ENCODE assay signal across 8 cellular contexts in the genomic region with DNA sequence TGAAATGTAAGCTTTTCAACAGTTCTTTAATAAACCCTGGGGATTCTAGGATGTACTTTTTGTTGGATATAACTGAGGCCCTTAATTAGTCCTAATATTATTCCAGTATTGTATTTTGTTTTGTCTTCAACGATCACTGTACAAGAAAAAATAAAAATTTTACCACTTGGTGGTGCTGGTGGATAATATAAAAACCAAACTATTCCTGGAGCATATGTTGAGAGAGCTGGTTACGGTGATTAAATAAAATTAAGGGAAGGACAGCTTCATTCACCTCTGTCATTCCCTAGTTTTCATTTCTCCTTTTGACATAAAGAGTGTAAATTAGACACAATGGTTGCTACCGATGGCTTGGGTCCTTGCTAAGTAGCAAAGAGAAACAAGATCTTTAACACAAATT.
DNase-seq lines count a peak whose midpoint lies in the region; ATAC-seq, FAIRE-seq and TF ChIP-seq lines count a peak whose summit lies in the region.

No MANE protein-coding gene starts in this region.

- POLR2A ChIA-PET in HCT116 (lab: Charles Lee): no interaction called here
- POLR2A ChIA-PET in GM12878 (lab: Charles Lee): no interaction called here

- in situ Hi-C loops in GM12878 (cut with MboI): no loop called here

- H3K9ac ChIP-seq in HCT116 (ENCODE audit: low read length): no peak overlapping the region
- H3K9ac ChIP-seq in GM12878 (ENCODE audit: control insufficient read depth, insufficient read depth, low read length): no peak overlapping the region

- H3K36me3 ChIP-seq in HCT116 (ENCODE audit: control insufficient read depth in 1 of 2, insufficient read depth in 2 of 2, low read length in 2 of 2): no peaks in the 10 kb centered on the region
- H3K36me3 ChIP-seq in GM12878 (ENCODE audit: control insufficient read depth in 2 of 2, insufficient read depth in 2 of 2, low read length in 1 of 2): no peaks in the 10 kb centered on the region
- H3K36me3 ChIP-seq in osteoblast (ENCODE audit: insufficient read depth, low read length): no peaks in the 10 kb centered on the region
- H3K36me3 ChIP-seq in body of pancreas (replicated peaks in 1 of 2; ENCODE audit: insufficient read depth in 1 of 2, low read depth in 2 of 2): no peaks in the 10 kb centered on the region

- ATAC-seq in HCT116: peak; percentile 59; the same call in 1 of the 2 replicates
- ATAC-seq in GM12878: no peak
- no peak for ATAC-seq in stimulated activated naive CD8-positive, alpha-beta T cell treated with anti-CD3 and anti-CD28 coated beads, Interleukin-15, Interleukin-2, amounts not matched to agents 100 U/mL and 50 U/mL, for 24 hours
- no peak for ATAC-seq in body of pancreas

- no peaks in the 10 kb centered on the region for H3K4me1 ChIP-seq in HCT116 (ENCODE audit: control insufficient read depth in 1 of 2, insufficient read depth in 2 of 2, low read length in 2 of 2)
- H3K4me1 ChIP-seq in GM12878 (ENCODE audit: control insufficient read depth, insufficient read depth, low read length): no peaks in the 10 kb centered on the region
- H3K4me1 ChIP-seq in osteoblast (ENCODE audit: insufficient read depth, low read length): no peaks in the 10 kb centered on the region
- H3K4me1 ChIP-seq in body of pancreas: no peaks in the 10 kb centered on the region

- 15% methylated on average over 3 of the region's 3 CpGs for WGBS in GM12878 (ENCODE audit: insufficient coverage, insufficient replicate concordance, low lambda C conversion rate, missing lambda C conversion rate)
- WGBS in body of pancreas, 2 donors: 19 to 34% methylated on average over 3 of the region's 3 CpGs

- TF ChIP-seq EP300 in GM12878 (IDR thresholded peaks at IDR 0.05; ENCODE audit: borderline replicate concordance in 1 of 2, control insufficient read depth in 1 of 2, low read depth in 2 of 2, low read length in 2 of 2): no peak

- no peaks in the 10 kb centered on the region for H3K79me2 ChIP-seq in HCT116 (ENCODE audit: insufficient read depth, low read length)
- no peaks in the 10 kb centered on the region for H3K79me2 ChIP-seq in GM12878 (ENCODE audit: control insufficient read depth, insufficient read depth, low read length)
- H3K79me2 ChIP-seq in osteoblast (ENCODE audit: insufficient read depth, low read length): no peaks in the 10 kb centered on the region

- TF ChIP-seq CTCF in HCT116 (IDR thresholded peaks at IDR 0.05 in 2 of 3, conservative IDR thresholded peaks at IDR 0.05 in 1 of 3; ENCODE audit: borderline replicate concordance in 1 of 3, insufficient read depth in 1 of 3, low read depth in 2 of 3, low read length in 2 of 3) (peak in 2 of 3 experiments; percentile 5 to 47; a peak in 3 of 6 replicates), GM12878 (IDR thresholded peaks at IDR 0.05 in 2 of 3, conservative IDR thresholded peaks at IDR 0.05 in 1 of 3; ENCODE audit: control insufficient read depth in 2 of 3, extremely low read depth in 1 of 3, insufficient read depth in 1 of 3, low read depth in 3 of 3, low read length in 3 of 3) (peak in 1 of 3 experiments; percentile 9; a peak in 2 of 6 replicates), osteoblast (IDR thresholded peaks at IDR 0.05; ENCODE audit: extremely low read depth, low read depth, low read length) (peak; percentile 5), body of pancreas (IDR thresholded peaks at IDR 0.05) (peak in 1 of 7 experiments; percentile 40)

- H3K9me2 ChIP-seq in HCT116 (ENCODE audit: insufficient read depth): no peaks in the 10 kb centered on the region; the same call in 1 of the 2 replicates

- H3K27me3 ChIP-seq in HCT116 (ENCODE audit: insufficient read depth, low read length) (no peaks in the 10 kb centered on the region), GM12878 (replicated peaks in 1 of 2; ENCODE audit: control insufficient read depth in 2 of 2, insufficient read depth in 2 of 2, low read length in 1 of 2) (no peaks in the 10 kb centered on the region; a peak in 1 of 4 replicates), osteoblast (ENCODE audit: insufficient read depth, low read length) (no peaks in the 10 kb centered on the region), body of pancreas (no peaks in the 10 kb centered on the region)

- FAIRE-seq in GM12878 (lab: Jason Lieb, UNC) (no peak), H54 (lab: Jason Lieb, UNC) (no peak)

- intact Hi-C loops in HCT116 (cut with micrococcal nuclease) (loop anchor here (1.0 kb wide), 1 partner anchor 344 kb away; no protein-coding TSS in a partner anchor), GM12878 (cut with micrococcal nuclease; ENCODE audit: unreplicated experiment) (loop anchor here (2.0 kb wide), 1 partner anchor 345 kb away; no protein-coding TSS in a partner anchor), body of pancreas (cut with DNase I) (no loop called here)

- RAD21 ChIA-PET in HCT116 (lab: Charles Lee; ENCODE audit: low non-redundant PET in 1 of 2, low total read pairs in 2 of 2, uncharacterized antibody in 2 of 2, unreplicated experiment in 2 of 2): interaction anchor here in 1 of 2 experiments (0.6 kb wide), 1 partner anchor 24 kb away, joined by 3 read pairs; no protein-coding TSS in a partner anchor
- RAD21 ChIA-PET in GM12878 (lab: Charles Lee; ENCODE audit: unreplicated experiment): no interaction called here

- no peaks in the 10 kb centered on the region for H4K20me1 ChIP-seq in HCT116 (ENCODE audit: insufficient read depth)
- no peaks in the 10 kb centered on the region for H4K20me1 ChIP-seq in GM12878 (ENCODE audit: control insufficient read depth, insufficient read depth)
- H4K20me1 ChIP-seq in osteoblast (ENCODE audit: insufficient read depth, low read length): no peaks in the 10 kb centered on the region

- no peak overlapping the region for H3K4me3 ChIP-seq in HCT116 (replicated peaks in 1 of 2; ENCODE audit: low read depth in 1 of 2, low read length in 2 of 2)
- no peak overlapping the region for H3K4me3 ChIP-seq in GM12878
- H3K4me3 ChIP-seq in osteoblast (ENCODE audit: insufficient read depth, low read length): no peak overlapping the region
- H3K4me3 ChIP-seq in body of pancreas: no peak overlapping the region

- BruUV-seq in HCT116 (replicated peaks; lab: Mats Ljungman, UMichigan) (no TSS peak), GM12878 (replicated peaks; lab: Mats Ljungman, UMichigan) (no TSS peak)

- TF ChIP-seq RAD21 in HCT116 (IDR thresholded peaks at IDR 0.05; ENCODE audit: low read depth) (peak; percentile 54), GM12878 (IDR thresholded peaks at IDR 0.05; ENCODE audit: insufficient read depth, low read depth, low read length) (peak; percentile 41; the same call in 1 of the 2 replicates)

- CTCF ChIA-PET in HCT116 (lab: Charles Lee): interaction anchor here (1.0 to 2.0 kb wide), 5 partner anchors 17 to 346 kb away, joined by 3 to 16 read pairs (median 5); no protein-coding TSS in a partner anchor
- CTCF ChIA-PET in GM12878 (lab: Yijun Ruan, JAX): interaction anchor here (0.7 to 1.6 kb wide), 2 partner anchors 11 to 17 kb away, joined by 3 to 4 read pairs; no protein-coding TSS in a partner anchor

- H2AFZ ChIP-seq in HCT116 (ENCODE audit: low read depth, low read length, poor library complexity, severe bottlenecking) (peak overlapping the region; percentile 56), GM12878 (ENCODE audit: control insufficient read depth, low read depth, low read length) (no peak overlapping the region), osteoblast (ENCODE audit: low read length) (no peak overlapping the region)

- H3K4me2 ChIP-seq in HCT116 (ENCODE audit: low read length) (peak overlapping the region; percentile 47; the same call in 1 of the 2 replicates), GM12878 (ENCODE audit: control insufficient read depth, insufficient read depth) (no peak overlapping the region), osteoblast (ENCODE audit: insufficient read depth, low read length) (no peak overlapping the region)

- TF ChIP-seq POLR2A in HCT116 (IDR thresholded peaks at IDR 0.05; ENCODE audit: borderline replicate concordance, extremely low read depth, insufficient read depth, insufficient read length): no peak
- TF ChIP-seq POLR2A in GM12878 (IDR thresholded peaks at IDR 0.05; ENCODE audit: low read depth, low read length): no peak
- no peak for TF ChIP-seq POLR2A in H54 (IDR thresholded peaks at IDR 0.05; ENCODE audit: low read depth, low read length)
- no peak for TF ChIP-seq POLR2A in body of pancreas (IDR thresholded peaks at IDR 0.05)

- no peaks in the 10 kb centered on the region for H3K9me3 ChIP-seq in HCT116 (ENCODE audit: control insufficient read depth in 1 of 2, insufficient read depth in 1 of 2, low read depth in 1 of 2, low read length in 2 of 2)
- no peaks in the 10 kb centered on the region for H3K9me3 ChIP-seq in GM12878 (replicated peaks; ENCODE audit: control insufficient read depth, insufficient read depth, low read length)
- H3K9me3 ChIP-seq in osteoblast (ENCODE audit: low read depth, low read length): no peaks in the 10 kb centered on the region
- no peaks in the 10 kb centered on the region for H3K9me3 ChIP-seq in body of pancreas

- peak; percentile 24 for DNase-seq in HCT116 (ENCODE audit: low read depth, low spot score)
- DNase-seq in NCI-H2107 (lab: John Stamatoyannopoulos, UW): peak; percentile 8
- no peak for DNase-seq in GM12878 (ENCODE audit: low read depth, low spot score)
- no peak for DNase-seq in osteoblast (ENCODE audit: insufficient read length, low spot score, missing footprints)
- no peak for DNase-seq in NCI-H1048 (lab: John Stamatoyannopoulos, UW)
- no peak for DNase-seq in stimulated activated naive CD8-positive, alpha-beta T cell treated with anti-CD3 and anti-CD28 coated beads, Interleukin-15, Interleukin-2, amounts not matched to agents 100 U/mL and 50 U/mL, for 24 hours
- no peak for DNase-seq in H54 (ENCODE audit: insufficient read length, low spot score)
- DNase-seq in body of pancreas: no peak

- H3K27ac ChIP-seq in HCT116 (ENCODE audit: low read depth, low read length) (no peak overlapping the region), GM12878 (ENCODE audit: control insufficient read depth, insufficient read depth) (no peak overlapping the region), osteoblast (ENCODE audit: low read depth, low read length) (no peak overlapping the region), body of pancreas (no peak overlapping the region)

- SMC1A ChIA-PET in GM12878 (lab: Charles Lee; ENCODE audit: uncharacterized antibody, unreplicated experiment): interaction anchor here (0.7 to 1.6 kb wide), 3 partner anchors 64 to 348 kb away, joined by 3 to 5 read pairs (median 4); no protein-coding TSS in a partner anchor

TF ChIP-seq in HCT116, 20 proteins besides CTCF, POLR2A, EP300 and RAD21 (continues in another document):
- TF ChIP-seq YY1 (IDR thresholded peaks at IDR 0.05; ENCODE audit: extremely low read depth, insufficient replicate concordance, low read depth, low read length): no peak

TF ChIP-seq in GM12878, 131 proteins besides CTCF, POLR2A, EP300 and RAD21 (continues in another document):
- TF ChIP-seq RCOR1 (conservative IDR thresholded peaks at IDR 0.05; ENCODE audit: low read depth, low read length): no peak
- TF ChIP-seq NFYA (IDR thresholded peaks at IDR 0.05; ENCODE audit: borderline replicate concordance, low read depth, low read length): no peak
- no peak for TF ChIP-seq BMI1 (IDR thresholded peaks at IDR 0.05; ENCODE audit: borderline replicate concordance)

Comparison
In these comparisons a context has a peak if more than half of its experiments do, and no peak if none do; other contexts are left out.
1. DNase-seq: peak in HCT116 (single experiment) and NCI-H2107 (single experiment); none in GM12878 (single experiment), osteoblast (single experiment), NCI-H1048 (single experiment), stimulated activated naive CD8-positive, alpha-beta T cell treated with anti-CD3 and anti-CD28 coated beads, Interleukin-15, Interleukin-2, amounts not matched to agents 100 U/mL and 50 U/mL, for 24 hours (single experiment), H54 (single experiment) and body of pancreas (0 of 4).
2. Of the 18 proteins assayed by ChIP-seq in both GM12878 and HCT116: peak only in GM12878: none; only in HCT116: none; in both: RAD21; in neither: 16; mixed calls (peak in some experiments, not most) for 1.